ENCODE assay signal across 17 cellular contexts in genomic region chr17:46903762-46904672, GRCh38. TPM values are rescaled to one million over a fixed set of nuclear protein-coding genes. Genes with fewer than 3 reads are reported as not detected.
A peak's percentile ranks its signal among the peaks of the same experiment; 100 is the strongest.
DNase-seq lines count a peak whose midpoint lies in the region; FAIRE-seq and TF ChIP-seq lines count a peak whose summit lies in the region.
"Had no signal": no experiment of that assay in that cellular context is flagged by ENCODE, and none has a peak within 500 bp of the region (broad histone marks: within the 10 kb centered on the region; RNA-seq: fewer than 3 reads in every experiment).

No MANE protein-coding gene starts in this region.

- TF ChIP-seq CTCF in H1 (IDR thresholded peaks at IDR 0.05; ENCODE audit: control extremely low read depth in 1 of 3, insufficient read depth in 1 of 3, low read depth in 1 of 3, low read length in 3 of 3) (no peak), sigmoid colon (IDR thresholded peaks at IDR 0.05) (no peak)

- intact Hi-C loops in sigmoid colon (cut with DNase I) = no loop called here

- H3K4me2 ChIP-seq in H1 (ENCODE audit: insufficient read depth in 1 of 2, low read depth in 2 of 2, low read length in 2 of 2) = no peak overlapping the region
- H3K4me2 ChIP-seq: BLaER1 had no signal

- H3K9ac ChIP-seq in H1 (replicated peaks in 1 of 4; ENCODE audit: extremely low read depth in 1 of 4, low read depth in 3 of 4, low read length in 3 of 4) = no peak overlapping the region
- H3K9ac ChIP-seq: BLaER1 had no signal

- H4K8ac ChIP-seq in H1 (ENCODE audit: extremely low read depth, insufficient read depth, low read length) = no peak overlapping the region

- H3K4me3 Mint-ChIP-seq in activated naive CD4-positive, alpha-beta T cell treated with anti-CD3 and anti-CD28 coated beads, Interleukin-2, amount 50 U/mL, for 24 hours = no peak overlapping the region
- H3K4me3 Mint-ChIP-seq: CD8-positive, alpha-beta memory T cell had no signal

- H3K4me1 ChIP-seq in H1 (replicated peaks in 1 of 4; ENCODE audit: control insufficient read depth in 3 of 4, insufficient read depth in 4 of 4, low read length in 3 of 4) (peaks cover 0 to 5% (median 2%) of the 10 kb centered on the region in 4 experiments; a peak in 4 of 7 replicates), sigmoid colon (no peaks in the 10 kb centered on the region)
- H3K4me1 ChIP-seq: Caco-2 had no signal

- H3K36me3 Mint-ChIP-seq in activated naive CD4-positive, alpha-beta T cell treated with anti-CD3 and anti-CD28 coated beads, Interleukin-2, amount 50 U/mL, for 24 hours = no peaks in the 10 kb centered on the region
- H3K36me3 Mint-ChIP-seq: CD8-positive, alpha-beta memory T cell had no signal

- no peak overlapping the region for H3K14ac ChIP-seq in H1 (ENCODE audit: insufficient read length)

- H2BK12ac ChIP-seq in H1 (ENCODE audit: low read depth, low read length) = no peak overlapping the region

- H2BK20ac ChIP-seq in H1 (ENCODE audit: low read length) = no peak overlapping the region; the same call in 1 of the 2 replicates

- H3K27ac ChIP-seq in H1 (ENCODE audit: low read depth, low read length) (no peak overlapping the region), sigmoid colon (no peak overlapping the region)
- H3K27ac ChIP-seq: BLaER1, HL-60 had no signal

- TF ChIP-seq RAD21 in H1 (IDR thresholded peaks at IDR 0.05 in 1 of 2, conservative IDR thresholded peaks at IDR 0.05 in 1 of 2; ENCODE audit: low read depth in 2 of 2, low read length in 2 of 2) = no peak

- no peaks in the 10 kb centered on the region for H3K9me3 Mint-ChIP-seq in activated naive CD4-positive, alpha-beta T cell treated with anti-CD3 and anti-CD28 coated beads, Interleukin-2, amount 50 U/mL, for 24 hours
- H3K9me3 Mint-ChIP-seq: CD8-positive, alpha-beta memory T cell had no signal

- H3K9me3 ChIP-seq in H1 (ENCODE audit: insufficient read depth in 2 of 2, low read depth in 1 of 2, low read length in 1 of 2) = no peaks in the 10 kb centered on the region
- H3K9me3 ChIP-seq in sigmoid colon = no peaks in the 10 kb centered on the region
- H3K9me3 ChIP-seq: Caco-2 had no signal

- no peaks in the 10 kb centered on the region for H4K20me1 ChIP-seq in H1 (replicated peaks in 1 of 2; ENCODE audit: control insufficient read depth in 1 of 2, insufficient read depth in 2 of 2, low read length in 2 of 2)
- H4K20me1 ChIP-seq: BLaER1 had no signal

- H3K27ac Mint-ChIP-seq in activated naive CD4-positive, alpha-beta T cell treated with anti-CD3 and anti-CD28 coated beads, Interleukin-2, amount 50 U/mL, for 24 hours = peak overlapping the region; percentile 18

- peaks cover 11% of the 10 kb centered on the region; the same call in 1 of the 2 replicates for H3K23me2 ChIP-seq in H1 (ENCODE audit: low read depth, low read length)

- WGBS in H1 (ENCODE audit: extremely low coverage in 1 of 2, insufficient coverage in 1 of 2, insufficient read length in 1 of 2, insufficient replicate concordance in 2 of 2, low coverage in 1 of 2, low lambda C conversion rate in 2 of 2, missing lambda C conversion rate in 1 of 2), 2 experiments = 91% methylated on average over 3 of the region's 4 CpGs; no CpG with 5 or more reads in 1 of the 2 experiments
- WGBS in sigmoid colon, 2 donors = 92 to 93% methylated on average over 4 of the region's 4 CpGs

- H4K5ac ChIP-seq in H1 (ENCODE audit: insufficient read length, low read depth, low read length) = no peak overlapping the region

- POLR2A ChIA-PET in H1 (lab: Charles Lee; ENCODE audit: partially characterized antibody) = no interaction called here
- POLR2A ChIA-PET in HEK293T (lab: Yijun Ruan, JAX) = no interaction called here

- H3K18ac ChIP-seq in H1 (ENCODE audit: extremely low read depth, low read length) = no peak overlapping the region

- TF ChIP-seq EP300 in H1 (IDR thresholded peaks at IDR 0.05; ENCODE audit: borderline replicate concordance in 1 of 2, low read depth in 2 of 2, low read length in 2 of 2) = no peak
- no peak for TF ChIP-seq EP300 in sigmoid colon (IDR thresholded peaks at IDR 0.05)

- H4K91ac ChIP-seq in H1 (replicated peaks; ENCODE audit: insufficient read length, low read length) = no peak overlapping the region

- no peak for TF ChIP-seq POLR2A in H1 (IDR thresholded peaks at IDR 0.05; ENCODE audit: control extremely low read depth in 1 of 2, low read depth in 2 of 2, low read length in 2 of 2)
- TF ChIP-seq POLR2A in sigmoid colon (IDR thresholded peaks at IDR 0.05) = no peak

- H3K56ac ChIP-seq in H1 (replicated peaks; ENCODE audit: insufficient read length, low read depth, low read length) = peak overlapping the region; percentile 54

- no peak overlapping the region for H2BK5ac ChIP-seq in H1 (ENCODE audit: low read depth, low read length)

- no peaks in the 10 kb centered on the region for H3K4me1 Mint-ChIP-seq in activated naive CD4-positive, alpha-beta T cell treated with anti-CD3 and anti-CD28 coated beads, Interleukin-2, amount 50 U/mL, for 24 hours

- H2AK5ac ChIP-seq in H1 (ENCODE audit: low read depth, low read length) = no peak overlapping the region

- no peak overlapping the region for H2BK15ac ChIP-seq in H1 (ENCODE audit: low read length)

- FAIRE-seq in H1 (lab: Jason Lieb, UNC) = no peak
- FAIRE-seq: GM19239 had no signal

- no peak overlapping the region for H3K23ac ChIP-seq in H1 (ENCODE audit: insufficient read length)

- DNase-seq in activated naive CD4-positive, alpha-beta T cell treated with anti-CD3 and anti-CD28 coated beads, Interleukin-2, amount 50 U/mL, for 16 hours = no peak
- DNase-seq in H1 (ENCODE audit: low read depth in 1 of 2, low spot score in 2 of 2) = no peak
- peak; percentile 45 for DNase-seq in sigmoid colon
- no peak for DNase-seq in stimulated activated naive CD4-positive, alpha-beta T cell treated with Interleukin-2 at 50 U/mL for 16 hours (lab: John Stamatoyannopoulos, UW)
- no peak for DNase-seq in NCI-H82 treated with DMSO at 0.1 percent for 48 hours (lab: John Stamatoyannopoulos, UW; ENCODE audit: unreplicated experiment)
- DNase-seq in HEK293T (ENCODE audit: extremely low spot score) = no peak
- DNase-seq: 8988T; AML-193; Caco-2; CD8-positive, alpha-beta memory T cell; GF-D8; HCEC 1CT had no signal

- H2BK120ac ChIP-seq in H1 (replicated peaks; ENCODE audit: low read depth, low read length) = no peak overlapping the region

- CTCF ChIA-PET in H1 (lab: Charles Lee; ENCODE audit: partially characterized antibody) (interaction anchor here (1.2 to 2.2 kb wide), 2 partner anchors 9 to 21 kb away, joined by 4 to 10 read pairs; no protein-coding TSS in a partner anchor), HEK293T (lab: Yijun Ruan, JAX) (interaction anchor here (0.6 kb wide), 1 partner anchor 430 kb away, joined by 4 read pairs; no protein-coding TSS in a partner anchor)

- no peak overlapping the region for H2AFZ ChIP-seq in H1 (ENCODE audit: low read length)

- H3K4me3 ChIP-seq in H1 (ENCODE audit: extremely low read depth in 1 of 4, insufficient read depth in 2 of 4, low read depth in 3 of 4, low read length in 4 of 4) = no peak overlapping the region
- no peak overlapping the region for H3K4me3 ChIP-seq in sigmoid colon
- H3K4me3 ChIP-seq: BLaER1 had no signal

- no peaks in the 10 kb centered on the region for H3K79me1 ChIP-seq in H1 (ENCODE audit: low read depth, low read length)

- H3K79me2 ChIP-seq in H1 (ENCODE audit: control insufficient read depth in 1 of 2, insufficient read depth in 2 of 2, low read length in 2 of 2) = no peaks in the 10 kb centered on the region

- no peak overlapping the region for H3K4ac ChIP-seq in H1 (replicated peaks; ENCODE audit: insufficient read length, low read depth, low read length)

- H3K27me3 ChIP-seq in H1 (replicated peaks in 1 of 4; ENCODE audit: control insufficient read depth in 3 of 4, extremely low read depth in 1 of 4, insufficient read depth in 3 of 4, low read length in 3 of 4) (no peaks in the 10 kb centered on the region), sigmoid colon (peaks cover 0 to 10% (median 0%) of the 10 kb centered on the region in 3 donors)
- H3K27me3 ChIP-seq: BLaER1 had no signal

- H3K36me3 ChIP-seq in H1 (ENCODE audit: control insufficient read depth in 2 of 4, insufficient read depth in 4 of 4, low read length in 3 of 4) (no peaks in the 10 kb centered on the region), sigmoid colon (no peaks in the 10 kb centered on the region)
- H3K36me3 ChIP-seq: BLaER1 had no signal

- H3K27me3 Mint-ChIP-seq in activated naive CD4-positive, alpha-beta T cell treated with anti-CD3 and anti-CD28 coated beads, Interleukin-2, amount 50 U/mL, for 24 hours = no peaks in the 10 kb centered on the region

TF ChIP-seq in H1, 55 proteins besides CTCF, POLR2A, EP300 and RAD21 (continues in another document):
- TF ChIP-seq GABPA (IDR thresholded peaks at IDR 0.05; ENCODE audit: borderline replicate concordance, insufficient read depth, low read length) (no peak), RNF2 (IDR thresholded peaks at IDR 0.05; ENCODE audit: borderline replicate concordance, low read depth, low read length, missing control alignments, poor library complexity, severe bottlenecking) (no peak)

TF ChIP-seq in HEK293T, 16 proteins besides CTCF, POLR2A, EP300 and RAD21 (continues in another document):
- TF ChIP-seq FOXK2 (IDR thresholded peaks at IDR 0.05) (no peak), ELF4 (IDR thresholded peaks at IDR 0.05) (no peak)

RNA-seq across cellular contexts. Expression of gene GOSR2, which starts 18.9 kb away (rescaled TPM):
- total RNA-seq in H1 (2021; fragmentation: NEBNext Ultra II Directional; extraction: Animal tissue kit (Norgen Biotek cat#: 25700)) = 31.7 and 36.2 TPM in 2 replicates
- 25.8 and 28.2 TPM in 2 replicates for polyA plus RNA-seq in H1 (2011; rRNA removed)
- 33.5 TPM for polyA plus RNA-seq in H1 (2011; cell fraction: cytosol; rRNA removed)
- 34.8 TPM for polyA plus RNA-seq in H1 (2011; cell fraction: nucleus; rRNA removed)
- polyA plus RNA-seq in H1 (2012, experiment 1 of 2) = 25.9 to 27.6 TPM (median 26.6 TPM) in 4 replicates
- 13.7 TPM for polyA plus RNA-seq in H1 (2012, experiment 2 of 2)
- polyA plus RNA-seq in H1 (2013, experiment 1 of 2) = 19.4 TPM
- polyA plus RNA-seq in H1 (2013, experiment 2 of 2) = 19.0 TPM
- polyA minus RNA-seq in H1 (2011; rRNA and poly(A)+ RNA removed) = 57.6 and 66.2 TPM in 2 replicates
- 22.8 TPM for polyA minus RNA-seq in H1 (2011; cell fraction: cytosol; rRNA and poly(A)+ RNA removed)
- polyA minus RNA-seq in H1 (2011; cell fraction: nucleus; rRNA and poly(A)+ RNA removed) = 73.5 TPM
- 10 to 100 TPM; 35.0 to 47.0 (median 41.5) TPM for total RNA-seq in sigmoid colon
- polyA plus RNA-seq in sigmoid colon = 10 to 100 TPM; 21.6 to 30.9 (median 29.8) TPM

RNA-seq across cellular contexts. Expression of gene WNT9B, which starts 52.6 kb away (rescaled TPM):
- total RNA-seq in H1 (2021; fragmentation: NEBNext Ultra II Directional; extraction: Animal tissue kit (Norgen Biotek cat#: 25700)) = not detected in 2 replicates
- polyA plus RNA-seq in H1 (2011; rRNA removed) (0.21 and 0.35 TPM in 2 replicates), sigmoid colon (under 1 TPM in 1 of 3 donors, not detected in 2; 0.03 TPM)
- 0.09 TPM for polyA plus RNA-seq in H1 (2011; cell fraction: cytosol; rRNA removed)
- 0.10 TPM for polyA plus RNA-seq in H1 (2011; cell fraction: nucleus; rRNA removed)
- polyA plus RNA-seq in H1 (2012, experiment 1 of 2) = 0.13 to 0.15 TPM in 2 of 4 replicates, not detected in the others
- not detected for polyA plus RNA-seq in H1 (2012, experiment 2 of 2)
- 0.16 TPM for polyA plus RNA-seq in H1 (2013, experiment 1 of 2)
- 0.11 TPM for polyA plus RNA-seq in H1 (2013, experiment 2 of 2)
- polyA minus RNA-seq in H1 (2011; rRNA and poly(A)+ RNA removed) = 0.12 and 0.47 TPM in 2 replicates
- polyA minus RNA-seq in H1 (2011; cell fraction: cytosol; rRNA and poly(A)+ RNA removed) = not detected
- not detected for polyA minus RNA-seq in H1 (2011; cell fraction: nucleus; rRNA and poly(A)+ RNA removed)
- total RNA-seq in sigmoid colon = not detected
- total RNA-seq: Caco-2; CD8-positive, alpha-beta memory T cell; H4 had no signal
- polyA plus RNA-seq: CD8-positive, alpha-beta memory T cell had no signal
